In genomic region chr16:1225051-1225451, GRCh38 we compare ENCODE assay signal across 18 cellular contexts. TPM values are rescaled to one million over a fixed set of nuclear protein-coding genes. Genes with fewer than 3 reads are reported as not detected.
DNase-seq lines count a peak whose midpoint lies in the region; ATAC-seq and TF ChIP-seq lines count a peak whose summit lies in the region.
"Had no signal": no experiment of that assay in that cellular context is flagged by ENCODE, and none has a peak within 500 bp of the region (broad histone marks: within the 10 kb centered on the region; RNA-seq: fewer than 3 reads in every experiment).

Gene TPSG1 (minus strand): TSS chr16:1225268. CDS start chr16:1225252, 16 bp downstream.

- intact Hi-C loops in stomach (cut with DNase I; ENCODE audit: low total_unique reads), result no loop called here

- no peak for TF ChIP-seq CTCF in HEK293 (tag by site-specific recombination; IDR thresholded peaks at IDR 0.05)
- TF ChIP-seq CTCF in gastroesophageal sphincter (IDR thresholded peaks at IDR 0.05), result no peak
- no peak for TF ChIP-seq CTCF in stomach (IDR thresholded peaks at IDR 0.05)
- TF ChIP-seq CTCF in smooth muscle cell (IDR thresholded peaks at IDR 0.05; ENCODE audit: borderline replicate concordance, insufficient read depth, poor library complexity, severe bottlenecking), result no peak

- H3K79me2 ChIP-seq in smooth muscle cell (ENCODE audit: low read depth), result no peaks in the 10 kb centered on the region

- H3K9me3 ChIP-seq in HEK293 (ENCODE audit: control insufficient read depth, insufficient read depth, low read depth, low read length) (no peaks in the 10 kb centered on the region), gastroesophageal sphincter (no peaks in the 10 kb centered on the region), muscle layer of colon (ENCODE audit: low read length) (no peaks in the 10 kb centered on the region), stomach (no peaks in the 10 kb centered on the region), smooth muscle cell (replicated peaks; ENCODE audit: low read depth) (no peaks in the 10 kb centered on the region)
- H3K9me3 ChIP-seq: BLaER1 treated with 17β-estradiol and CSF1 and Interleukin-3, amounts not matched to agents 10 nM and 100 nM had no signal

- H3K9ac ChIP-seq in muscle layer of colon (ENCODE audit: low read length) (no peak within 1 kb of the TSS), smooth muscle cell (ENCODE audit: low read depth) (no peak within 1 kb of the TSS)

- TF ChIP-seq POLR2A in gastroesophageal sphincter (IDR thresholded peaks at IDR 0.05) (no peak), stomach (IDR thresholded peaks at IDR 0.05) (no peak)

- H3K4me3 ChIP-seq in HEK293 (ENCODE audit: low read depth, low read length) (no peak within 1 kb of the TSS), gastroesophageal sphincter (no peak within 1 kb of the TSS), muscle layer of colon (ENCODE audit: low read depth in 1 of 2, low read length in 2 of 2) (no peak within 1 kb of the TSS), stomach (peak within 1 kb of the TSS in 1 of 4 donors; percentile 9), smooth muscle cell (no peak within 1 kb of the TSS)
- H3K4me3 ChIP-seq: BLaER1 treated with 17β-estradiol and CSF1 and Interleukin-3, amounts not matched to agents 10 nM and 100 nM; K562 had no signal

- no peaks in the 10 kb centered on the region for H4K20me1 ChIP-seq in smooth muscle cell (ENCODE audit: low read depth)

- WGBS in gastroesophageal sphincter (ENCODE audit: low coverage in 1 of 2), 2 donors, result no CpG with 5 or more reads among the region's 10 CpGs
- 37 to 63% (median 58%) methylated on average over 8 to 10 of the region's 10 CpGs for WGBS in stomach, 5 donors
- 84% methylated on average over 10 of the region's 10 CpGs for WGBS in smooth muscle cell (ENCODE audit: low lambda C conversion rate)

- H3K4me2 ChIP-seq in smooth muscle cell, result no peak within 1 kb of the TSS
- H3K4me2 ChIP-seq: BLaER1 treated with 17β-estradiol and CSF1 and Interleukin-3, amounts not matched to agents 10 nM and 100 nM had no signal

- CTCF ChIA-PET in HEK293 (lab: Yijun Ruan, JAX), result no interaction called here

- DNase-seq in stomach, result no peak
- DNase-seq in cerebellar cortex (ENCODE audit: low spot score), result no peak
- no peak for DNase-seq in smooth muscle cell (lab: John Stamatoyannopoulos, UW; ENCODE audit: unreplicated experiment)
- DNase-seq in LoVo (ENCODE audit: low spot score), result no peak
- DNase-seq: CD8-positive, alpha-beta memory T cell; NCI-H1105; NCI-H1694; NCI-H2081 treated with DMSO at 0.1 percent for 48 hours; NCI-H510A; NCI-H82; OCI-M1 had no signal

- no peaks in the 10 kb centered on the region for H3F3A ChIP-seq in smooth muscle cell (ENCODE audit: low read depth)

- POLR2A ChIA-PET in HEK293 (lab: Yijun Ruan, JAX), result no interaction called here

- no peak within 1 kb of the TSS for H2AFZ ChIP-seq in smooth muscle cell (ENCODE audit: low read depth)

- H3K4me1 ChIP-seq in HEK293 (ENCODE audit: control insufficient read depth, insufficient read depth, low read length), result no peaks in the 10 kb centered on the region
- peaks cover 0 to 34% (median 0%) of the 10 kb centered on the region in 3 donors for H3K4me1 ChIP-seq in gastroesophageal sphincter
- no peaks in the 10 kb centered on the region for H3K4me1 ChIP-seq in muscle layer of colon (ENCODE audit: insufficient read depth, low read length)
- H3K4me1 ChIP-seq in stomach, result peaks cover 11 to 26% (median 22%) of the 10 kb centered on the region in 4 donors
- H3K4me1 ChIP-seq in smooth muscle cell (ENCODE audit: low read depth), result no peaks in the 10 kb centered on the region
- H3K4me1 ChIP-seq: BLaER1 treated with 17β-estradiol and CSF1 and Interleukin-3, amounts not matched to agents 10 nM and 100 nM had no signal

- H3K27ac ChIP-seq in HEK293 (ENCODE audit: extremely low read depth, low read depth, low read length), result no peak within 1 kb of the TSS
- H3K27ac ChIP-seq in gastroesophageal sphincter, result peak within 1 kb of the TSS in 3 of 4 donors; percentile 63 to 71 (median 66)
- peak within 1 kb of the TSS; percentile 23 for H3K27ac ChIP-seq in muscle layer of colon (ENCODE audit: low read depth, low read length)
- H3K27ac ChIP-seq in stomach, result peak within 1 kb of the TSS in 3 of 5 donors; percentile 27 to 55 (median 44)
- no peak within 1 kb of the TSS for H3K27ac ChIP-seq in smooth muscle cell (ENCODE audit: low read depth)
- H3K27ac ChIP-seq: BLaER1 treated with 17β-estradiol and CSF1 and Interleukin-3, amounts not matched to agents 10 nM and 100 nM; RWPE1 had no signal

- TF ChIP-seq EP300 in gastroesophageal sphincter (IDR thresholded peaks at IDR 0.05) (no peak), stomach (IDR thresholded peaks at IDR 0.05) (no peak)

- H3K36me3 ChIP-seq in HEK293 (ENCODE audit: control insufficient read depth in 2 of 2, insufficient read depth in 1 of 2, low read length in 2 of 2) (no peaks in the 10 kb centered on the region), gastroesophageal sphincter (peaks cover 0 to 18% of the 10 kb centered on the region in 2 donors), muscle layer of colon (ENCODE audit: insufficient read depth, low read length) (no peaks in the 10 kb centered on the region), stomach (peaks cover 0 to 23% (median 11%) of the 10 kb centered on the region in 4 donors), smooth muscle cell (ENCODE audit: low read depth) (no peaks in the 10 kb centered on the region)

- H3K27me3 ChIP-seq in gastroesophageal sphincter (no peaks in the 10 kb centered on the region), muscle layer of colon (ENCODE audit: control insufficient read depth in 1 of 2, insufficient read depth in 2 of 2, low read length in 2 of 2) (no peaks in the 10 kb centered on the region), stomach (no peaks in the 10 kb centered on the region), smooth muscle cell (ENCODE audit: low read depth) (no peaks in the 10 kb centered on the region)
- H3K27me3 ChIP-seq: BLaER1 treated with 17β-estradiol and CSF1 and Interleukin-3, amounts not matched to agents 10 nM and 100 nM had no signal

- no peak for ATAC-seq in gastroesophageal sphincter
- ATAC-seq: K562 had no signal

TF ChIP-seq in HEK293, 187 proteins besides CTCF, POLR2A, EP300 and RAD21:
- no peak for TF ChIP-seq ZNF140 (tag by site-specific recombination; IDR thresholded peaks at IDR 0.05)
- TF ChIP-seq KLF8 (tag by site-specific recombination; IDR thresholded peaks at IDR 0.05), result no peak
- no peak for TF ChIP-seq ZBTB8A (tag by site-specific recombination; IDR thresholded peaks at IDR 0.05)
- TF ChIP-seq ZNF223 (tag by site-specific recombination; IDR thresholded peaks at IDR 0.05), result no peak
- peak; percentile 72 for TF ChIP-seq ZIC2 (tag by site-specific recombination; IDR thresholded peaks at IDR 0.05)

RNA-seq across cellular contexts. Expression of gene TPSG1, which starts in this region (rescaled TPM):
- total RNA-seq in gastroesophageal sphincter (1 to 10 TPM in 1 of 4 donors, under 1 TPM in 1, not detected in 2; 0.31 to 3.0 TPM), stomach (10 to 100 TPM in 1 of 5 donors, not detected in 4; 22.9 TPM), smooth muscle cell (not detected in 2 replicates)
- polyA plus RNA-seq in stomach (1 to 10 TPM in 1 of 3 donors, under 1 TPM in 1, not detected in 1; 0.10 to 1.2 TPM), smooth muscle cell (not detected in 2 replicates)
- total RNA-seq: A673; CD8-positive, alpha-beta memory T cell; K562 had no signal
- polyA plus RNA-seq: CD8-positive, alpha-beta memory T cell; K562 had no signal

Comparison
In these comparisons a context has a peak if more than half of its experiments do, and no peak if none do; other contexts are left out.
1. H3K27ac ChIP-seq: peak in gastroesophageal sphincter (3 of 4), muscle layer of colon (single experiment) and stomach (3 of 5); none in HEK293 (single experiment) and smooth muscle cell (single experiment).